8 cellular contexts compared by ENCODE assay signal in the genomic region with DNA sequence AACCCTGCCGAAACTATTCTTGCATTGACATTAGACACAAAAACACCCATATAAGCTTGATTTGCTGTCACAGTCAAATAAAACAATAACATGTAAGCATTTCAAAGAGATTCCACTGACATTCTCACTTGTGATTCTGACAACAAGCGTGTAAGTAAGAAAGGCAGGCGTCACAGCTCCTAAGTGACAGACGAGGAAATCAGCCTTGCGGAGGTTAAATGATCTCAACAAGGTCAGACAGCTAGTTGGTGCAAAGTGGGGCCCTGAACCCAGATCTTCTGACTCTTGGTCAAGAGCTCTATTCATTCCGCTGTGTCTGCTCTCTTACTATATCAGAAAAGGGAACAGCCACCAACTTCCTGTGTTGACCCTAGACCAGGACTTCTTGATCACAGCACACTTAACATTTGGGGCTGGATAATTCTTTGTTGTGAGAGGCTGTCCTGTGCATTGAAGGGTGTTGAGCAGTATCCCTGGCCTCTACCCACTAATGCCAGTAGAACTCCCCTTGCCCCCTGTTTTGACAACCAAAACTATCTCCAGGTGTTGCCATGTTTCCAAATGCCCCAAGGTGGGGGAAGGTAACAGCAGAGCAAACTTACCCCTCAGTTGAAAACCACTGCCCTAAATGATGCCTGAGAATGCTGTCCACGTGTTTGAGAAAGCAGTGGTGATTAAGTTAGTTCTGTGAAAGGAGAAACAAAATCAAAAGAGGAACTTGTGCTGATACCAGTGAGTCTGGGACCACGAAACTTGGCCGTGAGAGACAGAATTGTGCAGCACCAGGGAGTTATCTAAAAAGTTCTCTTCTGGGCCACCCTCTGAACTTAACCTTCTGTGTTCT.
DNase-seq lines count a peak whose midpoint lies in the region; ATAC-seq and TF ChIP-seq lines count a peak whose summit lies in the region.

No MANE protein-coding gene starts in this region.

- WGBS in ectodermal cell, 2 experiments: 87 to 88% methylated on average over 9 of the region's 9 CpGs

- H3K9me3 Mint-ChIP-seq in CD14-positive monocyte: peaks cover 0 to 2% (median 0%) of the 10 kb centered on the region in 7 donors

- peak overlapping the region; percentile 34; the same call in 1 of the 2 replicates for H2AFZ ChIP-seq in MM.1S (ENCODE audit: low read length)

- TF ChIP-seq CTCF in CD14-positive monocyte (IDR thresholded peaks at IDR 0.05): no peak
- no peak for TF ChIP-seq CTCF in MM.1S (IDR thresholded peaks at IDR 0.05; ENCODE audit: low read length)

- H3K27ac ChIP-seq in MM.1S (ENCODE audit: low read length) (peak overlapping the region; percentile 40; the same call in 1 of the 2 replicates), ectodermal cell (ENCODE audit: insufficient read depth, low read depth, low read length, poor library complexity, severe bottlenecking) (peak overlapping the region; percentile 40)

- H3K27me3 ChIP-seq in MM.1S (replicated peaks; ENCODE audit: insufficient read depth, low read length) (no peaks in the 10 kb centered on the region), ectodermal cell (ENCODE audit: control insufficient read depth, insufficient read depth, low read length, poor library complexity, severe bottlenecking) (no peaks in the 10 kb centered on the region)

- DNase-seq in CD14-positive monocyte (ENCODE audit: low spot score): peak; percentile 74
- peak; percentile 38 for DNase-seq in MM.1S
- no peak for DNase-seq in NCI-H1092 treated with DMSO at 0.1 percent for 48 hours (lab: John Stamatoyannopoulos, UW)
- DNase-seq in Right ventricle myocardium inferior (ENCODE audit: missing footprints): no peak
- DNase-seq in NCI-H510A treated with DMSO at 0.1 percent for 48 hours (lab: John Stamatoyannopoulos, UW): no peak
- DNase-seq in activated CD4-positive, alpha-beta T cell treated with anti-CD3 and anti-CD28 coated beads, Interleukin-2, amount 50 U/mL, for 4 hours: no peak

- H3K36me3 ChIP-seq in MM.1S (replicated peaks; ENCODE audit: insufficient read depth, low read length): no peaks in the 10 kb centered on the region
- no peaks in the 10 kb centered on the region for H3K36me3 ChIP-seq in ectodermal cell (ENCODE audit: control insufficient read depth, insufficient read depth, low read length)

- H3K4me3 Mint-ChIP-seq in CD14-positive monocyte: peak overlapping the region in 1 of 2 donors; percentile 48

- peak overlapping the region; percentile 94 to 99 (median 97) for H3K27ac Mint-ChIP-seq in CD14-positive monocyte

- ATAC-seq in GM21367 (IDR thresholded peaks at IDR 0.05; ENCODE audit: unreplicated experiment): peak; percentile 77
- no peak for ATAC-seq in Right ventricle myocardium inferior

- H3K4me1 Mint-ChIP-seq in CD14-positive monocyte: peaks cover 74% of the 10 kb centered on the region

- H3K9ac ChIP-seq in MM.1S (ENCODE audit: low read length): no peak overlapping the region

- H3K27me3 Mint-ChIP-seq in CD14-positive monocyte (ENCODE audit: low read depth in 3 of 3): peaks cover 0 to 3% (median 0%) of the 10 kb centered on the region in 3 donors

- H3K4me1 ChIP-seq in MM.1S (ENCODE audit: low read length): peaks cover 19% of the 10 kb centered on the region
- peaks cover 13% of the 10 kb centered on the region for H3K4me1 ChIP-seq in ectodermal cell (ENCODE audit: control insufficient read depth, insufficient read depth, low read length)

- no peak overlapping the region for H3K4me3 ChIP-seq in MM.1S (ENCODE audit: low read length)
- no peak overlapping the region for H3K4me3 ChIP-seq in ectodermal cell (ENCODE audit: insufficient read depth, low read depth, low read length)

- peaks cover 0 to 4% of the 10 kb centered on the region in 2 donors for H3K36me3 Mint-ChIP-seq in CD14-positive monocyte

- H4K20me1 ChIP-seq in MM.1S (ENCODE audit: insufficient read depth, low read length): no peaks in the 10 kb centered on the region

- H3K9me2 ChIP-seq in MM.1S (replicated peaks; ENCODE audit: insufficient read depth, low read length): no peaks in the 10 kb centered on the region

- peak overlapping the region; percentile 37; the same call in 1 of the 2 replicates for H3K4me2 ChIP-seq in MM.1S (ENCODE audit: low read depth, low read length)

- intact Hi-C loops in CD14-positive monocyte (cut with micrococcal nuclease) (loop anchor here in 1 of 2 donors (5.0 kb wide), 1 partner anchor 191 kb away; no protein-coding TSS in a partner anchor), Right ventricle myocardium inferior (cut with DNase I) (no loop called here)

- H3F3A ChIP-seq in MM.1S (ENCODE audit: insufficient read depth, low read length): peaks cover 10% of the 10 kb centered on the region

- H3K79me2 ChIP-seq in MM.1S (ENCODE audit: low read length): no peaks in the 10 kb centered on the region

- H3K9me3 ChIP-seq in MM.1S (replicated peaks; ENCODE audit: insufficient read depth, low read length) (no peaks in the 10 kb centered on the region), ectodermal cell (ENCODE audit: control insufficient read depth, low read length) (no peaks in the 10 kb centered on the region)

Comparison
In these comparisons a context has a peak if more than half of its experiments do, and no peak if none do; other contexts are left out.
1. DNase-seq: peak in CD14-positive monocyte (single experiment) and MM.1S (single experiment); none in NCI-H1092 treated with DMSO at 0.1 percent for 48 hours (single experiment), Right ventricle myocardium inferior (single experiment), NCI-H510A treated with DMSO at 0.1 percent for 48 hours (single experiment) and activated CD4-positive, alpha-beta T cell treated with anti-CD3 and anti-CD28 coated beads, Interleukin-2, amount 50 U/mL, for 4 hours (0 of 2).